15 cellular contexts compared by ENCODE assay signal in the genomic region with DNA sequence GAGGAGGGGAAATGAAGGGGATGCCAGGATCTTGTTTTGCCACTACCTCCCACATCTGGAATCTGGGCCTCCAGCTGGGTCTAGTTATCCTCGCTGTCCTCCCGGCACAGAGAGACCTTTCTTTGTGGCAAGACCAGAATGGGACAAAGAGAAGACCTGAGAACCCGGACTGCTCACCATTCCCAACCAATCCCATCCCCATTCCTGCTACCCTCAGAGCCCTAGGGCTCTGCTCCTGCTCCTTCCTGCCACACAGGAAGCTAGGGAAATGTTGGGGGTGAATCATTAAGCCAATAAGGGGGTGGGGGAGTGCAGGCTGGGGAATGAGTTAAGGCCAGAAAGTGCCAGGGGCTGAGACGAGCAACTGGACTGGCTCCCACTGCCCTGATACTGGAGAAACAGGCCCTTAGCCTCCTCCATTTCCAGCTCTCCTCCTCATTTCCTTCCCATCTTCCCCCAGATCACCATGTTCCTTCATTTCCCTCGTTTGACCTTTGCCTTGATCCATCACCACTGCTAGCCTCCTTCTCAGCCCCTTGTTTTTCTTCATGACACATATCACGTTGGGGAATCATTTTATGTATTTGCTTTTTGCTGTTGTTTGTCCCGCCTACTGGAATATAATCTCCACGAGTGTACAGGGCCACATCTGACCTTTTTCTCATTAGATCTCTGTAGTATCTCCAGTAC. TPM values are rescaled to one million over a fixed set of nuclear protein-coding genes. Genes with fewer than 3 reads are reported as not detected.
DNase-seq lines count a peak whose midpoint lies in the region; ATAC-seq and TF ChIP-seq lines count a peak whose summit lies in the region.
"Had no signal": no experiment of that assay in that cellular context is flagged by ENCODE, and none has a peak within 500 bp of the region (broad histone marks: within the 10 kb centered on the region; RNA-seq: fewer than 3 reads in every experiment).

No MANE protein-coding gene starts in this region.

- in situ Hi-C loops in Panc1 (cut with HindIII; ENCODE audit: low pct_unique_long_range_greater_than_20kb, low sequenced_read_pairs) = no loop called here

- H3K9ac ChIP-seq in BLaER1 treated with 17β-estradiol and CSF1 and Interleukin-3, amounts not matched to agents 10 nM and 100 nM = 0 out of 22 replicates have a peak overlapping the region, but pooled peaks of 1 of the 11 experiments have one; percentile 31

- H3K4me1 ChIP-seq in BLaER1 treated with 17β-estradiol and CSF1 and Interleukin-3, amounts not matched to agents 10 nM and 100 nM = peaks cover 29 to 92% (median 64%) of the 10 kb centered on the region in 10 experiments
- peaks cover 65% of the 10 kb centered on the region for H3K4me1 ChIP-seq in Panc1 (ENCODE audit: control insufficient read depth, insufficient read depth, low read length)
- peaks cover 0 to 14% of the 10 kb centered on the region in 2 donors for H3K4me1 ChIP-seq in esophagus (ENCODE audit: control insufficient read depth in 2 of 2, insufficient read depth in 2 of 2, low read length in 1 of 2)
- H3K4me1 ChIP-seq in osteoblast (ENCODE audit: insufficient read depth, low read length) = peaks cover 49% of the 10 kb centered on the region
- H3K4me1 ChIP-seq in esophagus muscularis mucosa = peaks cover 25 to 66% (median 42%) of the 10 kb centered on the region in 4 donors

- no peaks in the 10 kb centered on the region for H3K27me3 ChIP-seq in BLaER1 treated with 17β-estradiol and CSF1 and Interleukin-3, amounts not matched to agents 10 nM and 100 nM
- H3K27me3 ChIP-seq in Panc1 (ENCODE audit: control insufficient read depth, insufficient read depth, low read length) (no peaks in the 10 kb centered on the region), esophagus (ENCODE audit: control insufficient read depth in 1 of 2, insufficient read depth in 2 of 2, low read length in 2 of 2) (no peaks in the 10 kb centered on the region), osteoblast (ENCODE audit: insufficient read depth, low read length) (no peaks in the 10 kb centered on the region), esophagus muscularis mucosa (no peaks in the 10 kb centered on the region)

- intact Hi-C loops in Panc1 (cut with micrococcal nuclease; ENCODE audit: unreplicated experiment) (no loop called here), esophagus muscularis mucosa (cut with DNase I) (no loop called here)

- no TSS peak for BruUV-seq in Panc1 (replicated peaks; lab: Mats Ljungman, UMichigan)

- peak; percentile 36 for ATAC-seq in Panc1
- no peak for ATAC-seq in HG03342 (IDR thresholded peaks at IDR 0.05; ENCODE audit: unreplicated experiment)
- ATAC-seq in HG03135 (IDR thresholded peaks at IDR 0.05; ENCODE audit: unreplicated experiment) = no peak

- peaks cover 0 to 2% (median under 1%) of the 10 kb centered on the region in 11 experiments; a peak in 12 of 22 replicates for H3K36me3 ChIP-seq in BLaER1 treated with 17β-estradiol and CSF1 and Interleukin-3, amounts not matched to agents 10 nM and 100 nM
- no peaks in the 10 kb centered on the region for H3K36me3 ChIP-seq in Panc1 (ENCODE audit: control insufficient read depth, insufficient read depth, low read length)
- no peaks in the 10 kb centered on the region for H3K36me3 ChIP-seq in esophagus (ENCODE audit: control insufficient read depth in 2 of 2, insufficient read depth in 2 of 2, low read length in 1 of 2)
- no peaks in the 10 kb centered on the region for H3K36me3 ChIP-seq in osteoblast (ENCODE audit: insufficient read depth, low read length)
- no peaks in the 10 kb centered on the region for H3K36me3 ChIP-seq in esophagus muscularis mucosa
- H3K36me3 ChIP-seq: lower lobe of right lung had no signal

- no peak for TF ChIP-seq POLR2A in esophagus muscularis mucosa (IDR thresholded peaks at IDR 0.05; ENCODE audit: low read depth)

- peaks cover 0 to under 1% (median 0%) of the 10 kb centered on the region in 11 experiments; a peak in 1 of 22 replicates for H3K9me3 ChIP-seq in BLaER1 treated with 17β-estradiol and CSF1 and Interleukin-3, amounts not matched to agents 10 nM and 100 nM (replicated peaks in 1 of 11)
- no peaks in the 10 kb centered on the region for H3K9me3 ChIP-seq in Panc1 (ENCODE audit: control insufficient read depth, insufficient read depth, low read depth, low read length)
- no peaks in the 10 kb centered on the region for H3K9me3 ChIP-seq in esophagus (ENCODE audit: control insufficient read depth in 2 of 2, insufficient read depth in 1 of 2, low read depth in 1 of 2, low read length in 1 of 2)
- no peaks in the 10 kb centered on the region for H3K9me3 ChIP-seq in osteoblast (ENCODE audit: low read depth, low read length)
- no peaks in the 10 kb centered on the region for H3K9me3 ChIP-seq in esophagus muscularis mucosa
- H3K9me3 ChIP-seq: lower lobe of right lung had no signal

- H3K79me2 ChIP-seq in osteoblast (ENCODE audit: insufficient read depth, low read length) = peaks cover 2% of the 10 kb centered on the region

- peaks cover 1 to 3% (median 2%) of the 10 kb centered on the region in 11 experiments; a peak in 17 of 22 replicates for H4K20me1 ChIP-seq in BLaER1 treated with 17β-estradiol and CSF1 and Interleukin-3, amounts not matched to agents 10 nM and 100 nM
- peaks cover under 1% of the 10 kb centered on the region for H4K20me1 ChIP-seq in osteoblast (ENCODE audit: insufficient read depth, low read length)

- H3K4me3 ChIP-seq in BLaER1 treated with 17β-estradiol and CSF1 and Interleukin-3, amounts not matched to agents 10 nM and 100 nM = no peak overlapping the region
- H3K4me3 ChIP-seq in Panc1 (ENCODE audit: low read depth in 2 of 2, low read length in 2 of 2) = no peak overlapping the region
- H3K4me3 ChIP-seq in esophagus (ENCODE audit: low read depth in 1 of 2, low read length in 2 of 2) = no peak overlapping the region
- H3K4me3 ChIP-seq in osteoblast (ENCODE audit: insufficient read depth, low read length) = no peak overlapping the region
- no peak overlapping the region for H3K4me3 ChIP-seq in esophagus muscularis mucosa
- H3K4me3 ChIP-seq: lower lobe of right lung had no signal

- WGBS in esophagus, 2 donors = 51 to 54% methylated on average over 8 of the region's 8 CpGs
- 81% methylated on average over 8 of the region's 8 CpGs for WGBS in esophagus muscularis mucosa

- H3K27ac ChIP-seq in BLaER1 treated with 17β-estradiol and CSF1 and Interleukin-3, amounts not matched to agents 10 nM and 100 nM = peak overlapping the region in 4 of 11 experiments; percentile 13 to 31 (median 18); a peak in 4 of 22 replicates
- H3K27ac ChIP-seq in Panc1 (ENCODE audit: low read length) = peak overlapping the region; percentile 91
- H3K27ac ChIP-seq in esophagus (ENCODE audit: low read depth in 2 of 2, low read length in 1 of 2) = peak overlapping the region; percentile 76 to 94
- peak overlapping the region; percentile 89 for H3K27ac ChIP-seq in osteoblast (ENCODE audit: low read depth, low read length)
- H3K27ac ChIP-seq in esophagus muscularis mucosa (replicated peaks in 1 of 4) = no peak overlapping the region
- H3K27ac ChIP-seq: lower lobe of right lung had no signal

- peak overlapping the region; percentile 76 for H2AFZ ChIP-seq in osteoblast (ENCODE audit: low read length)

- TF ChIP-seq EP300 in esophagus muscularis mucosa (IDR thresholded peaks at IDR 0.05) = no peak

- DNase-seq in Panc1 (ENCODE audit: low read depth, low spot score) (no peak), osteoblast (ENCODE audit: insufficient read length, low spot score, missing footprints) (no peak), esophagus muscularis mucosa (ENCODE audit: extremely low spot score) (no peak), NCI-H2029 treated with DMSO at 0.1 percent for 48 hours (lab: John Stamatoyannopoulos, UW) (no peak)
- DNase-seq: aorta; CD4-positive, alpha-beta T cell; Kasumi-1; lower lobe of right lung; NCI-H510A; stimulated activated naive CD4-positive, alpha-beta T cell treated with Interleukin-2 at 50 U/mL for 16 hours; SW 1271 had no signal

- POLR2A ChIA-PET in Panc1 (lab: Charles Lee) = no interaction called here

- TF ChIP-seq CTCF in Panc1 (IDR thresholded peaks at IDR 0.05) (no peak), osteoblast (IDR thresholded peaks at IDR 0.05; ENCODE audit: extremely low read depth, low read depth, low read length) (no peak), esophagus muscularis mucosa (IDR thresholded peaks at IDR 0.05) (no peak)

- CTCF ChIA-PET in Panc1 (lab: Charles Lee) = interaction anchor here (0.6 kb wide), 2 partner anchors 14 to 204 kb away, joined by 5 to 7 read pairs; no protein-coding TSS in a partner anchor

- peak overlapping the region in 8 of 11 experiments; percentile 21 to 87 (median 66); a peak in 16 of 22 replicates for H3K4me2 ChIP-seq in BLaER1 treated with 17β-estradiol and CSF1 and Interleukin-3, amounts not matched to agents 10 nM and 100 nM
- peak overlapping the region; percentile 3 for H3K4me2 ChIP-seq in osteoblast (ENCODE audit: insufficient read depth, low read length)

RNA-seq across cellular contexts. Expression of gene IER3, which starts 4.6 kb away (rescaled TPM):
- total RNA-seq in Panc1 (2021; ENCODE audit: unreplicated experiment) (106 TPM), osteoblast (29.5 and 54.6 TPM in 2 replicates), esophagus muscularis mucosa (10 to 100 TPM in 2 of 4 donors, 1 to 10 TPM in 2; 8.9 to 45.4 (median 11.0) TPM)
- polyA plus RNA-seq in Panc1 (2012; ENCODE audit: insufficient read length) = 166 TPM
- polyA plus RNA-seq in esophagus = 100 to 1,000 TPM; 178 to 187 TPM

RNA-seq across cellular contexts. Expression of gene FLOT1, which starts 6.5 kb away (rescaled TPM):
- total RNA-seq in Panc1 (2021; ENCODE audit: unreplicated experiment) (176 TPM), osteoblast (101 and 114 TPM in 2 replicates), esophagus muscularis mucosa (100 to 1,000 TPM; 115 to 214 (median 166) TPM)
- 221 TPM for polyA plus RNA-seq in Panc1 (2012; ENCODE audit: insufficient read length)
- 10 to 100 TPM; 80.9 to 87.0 TPM for polyA plus RNA-seq in esophagus

RNA-seq across cellular contexts. Expression of gene TUBB, which starts 28.8 kb away (rescaled TPM):
- total RNA-seq in Panc1 (2021; ENCODE audit: unreplicated experiment) (853 TPM), osteoblast (509 and 605 TPM in 2 replicates), esophagus muscularis mucosa (100 to 1,000 TPM; 208 to 398 (median 272) TPM)
- 1,083 TPM for polyA plus RNA-seq in Panc1 (2012; ENCODE audit: insufficient read length)
- 100 to 1,000 TPM; 142 to 313 TPM for polyA plus RNA-seq in esophagus

RNA-seq across cellular contexts. Expression of gene MDC1, which starts 31.9 kb away (rescaled TPM):
- 68.6 TPM for total RNA-seq in Panc1 (2021; ENCODE audit: unreplicated experiment)
- polyA plus RNA-seq in Panc1 (2012; ENCODE audit: insufficient read length) = 36.0 TPM
- polyA plus RNA-seq in esophagus = 1 to 10 TPM; 5.9 to 8.1 TPM
- 5.1 and 5.3 TPM in 2 replicates for total RNA-seq in osteoblast
- 10 to 100 TPM; 10.8 to 20.3 (median 13.1) TPM for total RNA-seq in esophagus muscularis mucosa

RNA-seq across cellular contexts. Expression of gene NRM, which starts 58.2 kb away (rescaled TPM):
- total RNA-seq in Panc1 (2021; ENCODE audit: unreplicated experiment) (21.9 TPM), osteoblast (2.9 and 3.3 TPM in 2 replicates), esophagus muscularis mucosa (10 to 100 TPM in 1 of 4 donors, 1 to 10 TPM in 3; 4.6 to 10.2 (median 6.2) TPM)
- polyA plus RNA-seq in Panc1 (2012; ENCODE audit: insufficient read length) = 26.9 TPM
- polyA plus RNA-seq in esophagus = 10 to 100 TPM; 14.2 to 15.4 TPM

Comparison
In these comparisons a context has a peak if more than half of its experiments do, and no peak if none do; other contexts are left out.
1. H3K27ac ChIP-seq: peak in Panc1 (single experiment), esophagus (2 of 2) and osteoblast (single experiment); none in esophagus muscularis mucosa (0 of 4).